ENCODE assay signal across 29 cellular contexts in the genomic region with DNA sequence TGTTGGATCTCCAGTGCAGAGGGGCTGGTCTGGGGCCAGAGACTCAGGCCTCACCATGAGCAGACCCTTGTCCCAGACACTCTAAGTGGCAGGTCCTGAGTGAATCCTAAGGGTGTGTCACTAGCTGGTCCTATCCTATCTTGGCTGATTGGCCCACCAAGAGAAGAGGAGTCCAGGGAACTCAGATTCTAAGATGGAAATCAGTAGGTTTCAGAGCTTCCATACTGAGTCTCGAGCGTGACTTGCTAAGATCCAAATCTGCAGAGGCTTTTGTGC. TPM values are rescaled to one million over a fixed set of nuclear protein-coding genes. Genes with fewer than 3 reads are reported as not detected.
DNase-seq lines count a peak whose midpoint lies in the region; ATAC-seq, FAIRE-seq and TF ChIP-seq lines count a peak whose summit lies in the region.
"Had no signal": no experiment of that assay in that cellular context is flagged by ENCODE, and none has a peak within 500 bp of the region (broad histone marks: within the 10 kb centered on the region; RNA-seq: fewer than 3 reads in every experiment).

No MANE protein-coding gene starts in this region.

- TF ChIP-seq CTCF in DOHH2 (IDR thresholded peaks at IDR 0.05; ENCODE audit: low read depth, low read length, poor library complexity, severe bottlenecking) (no peak), MM.1S (IDR thresholded peaks at IDR 0.05; ENCODE audit: low read length) (no peak), PC-9 (conservative IDR thresholded peaks at IDR 0.05) (no peak)

- H3K27me3 ChIP-seq in DOHH2 (ENCODE audit: control insufficient read depth, low read length) (no peaks in the 10 kb centered on the region), MM.1S (replicated peaks; ENCODE audit: insufficient read depth, low read length) (no peaks in the 10 kb centered on the region), neuronal stem cell (ENCODE audit: control insufficient read depth in 3 of 3, insufficient read depth in 3 of 3, low read depth in 1 of 3, low read length in 3 of 3) (peaks cover 0 to 2% (median 0%) of the 10 kb centered on the region in 3 experiments), PC-9 (ENCODE audit: insufficient read depth, low read depth) (no peaks in the 10 kb centered on the region)
- H3K27me3 ChIP-seq: brain microvascular endothelial cell, esophagus muscularis mucosa, ovary, uterus had no signal

- H3F3A ChIP-seq in DOHH2 (ENCODE audit: control insufficient read depth, insufficient read depth) (peaks cover 28% of the 10 kb centered on the region; the same call in 1 of the 2 replicates), MM.1S (ENCODE audit: insufficient read depth, low read length) (peaks cover 49% of the 10 kb centered on the region), PC-9 (ENCODE audit: insufficient read depth, low read depth) (no peaks in the 10 kb centered on the region)

- peaks cover 18% of the 10 kb centered on the region for H3K4me1 Mint-ChIP-seq in activated T-cell treated with anti-CD3 and anti-CD28 coated beads, Interleukin-2, amount 50 U/mL, for 4 hours (ENCODE audit: low read depth)
- H3K4me1 Mint-ChIP-seq: H9, WTC11 had no signal

- H3K27ac ChIP-seq in DOHH2 (ENCODE audit: low read depth, low read length): peak overlapping the region; percentile 41
- H3K27ac ChIP-seq in MM.1S (ENCODE audit: low read length): peak overlapping the region; percentile 100
- H3K27ac ChIP-seq in neuronal stem cell (replicated peaks; ENCODE audit: low read length): no peak overlapping the region
- no peak overlapping the region for H3K27ac ChIP-seq in PC-9
- H3K27ac ChIP-seq: brain microvascular endothelial cell, esophagus muscularis mucosa, ovary, SK-N-MC, thoracic aorta, uterus had no signal

- no CpG with 5 or more reads among the region's 2 CpGs for WGBS in neuronal stem cell (ENCODE audit: extremely low coverage in 2 of 2, insufficient read length in 2 of 2, insufficient replicate concordance in 1 of 2), 2 donors

- no peak overlapping the region for H3K14ac ChIP-seq in neuronal stem cell (ENCODE audit: low read length)

- no peak overlapping the region for H4K8ac ChIP-seq in neuronal stem cell (ENCODE audit: low read depth, low read length)

- peak overlapping the region; percentile 1 for H3K18ac ChIP-seq in neuronal stem cell (ENCODE audit: low read length)

- no peak overlapping the region for H2BK120ac ChIP-seq in neuronal stem cell (ENCODE audit: low read depth, low read length)

- no peak overlapping the region for H2BK15ac ChIP-seq in neuronal stem cell (ENCODE audit: low read length)

- H2BK12ac ChIP-seq in neuronal stem cell (ENCODE audit: low read length): no peak overlapping the region

- no peaks in the 10 kb centered on the region for H3K9me2 ChIP-seq in DOHH2 (replicated peaks; ENCODE audit: control insufficient read depth, low read length)
- no peaks in the 10 kb centered on the region for H3K9me2 ChIP-seq in MM.1S (replicated peaks; ENCODE audit: insufficient read depth, low read length)
- no peaks in the 10 kb centered on the region for H3K9me2 ChIP-seq in PC-9 (ENCODE audit: insufficient read depth)

- H2AFZ ChIP-seq in MM.1S (ENCODE audit: low read length): no peak overlapping the region
- no peak overlapping the region for H2AFZ ChIP-seq in neuronal stem cell (ENCODE audit: low read length)
- H2AFZ ChIP-seq in PC-9: no peak overlapping the region

- no peak for FAIRE-seq in GM12892 (lab: Jason Lieb, UNC)
- FAIRE-seq: endometrium had no signal

- CTCF ChIA-PET in PC-9 (lab: Charles Lee): no interaction called here

- no peaks in the 10 kb centered on the region for H3K79me1 ChIP-seq in neuronal stem cell (ENCODE audit: low read depth, low read length)

- H3K27me3 Mint-ChIP-seq in activated T-cell treated with anti-CD3 and anti-CD28 coated beads, Interleukin-2, amount 50 U/mL, for 4 hours (ENCODE audit: low read depth): no peaks in the 10 kb centered on the region

- H2BK5ac ChIP-seq in neuronal stem cell (ENCODE audit: low read length): no peak overlapping the region

- POLR2A ChIA-PET in PC-9 (lab: Charles Lee; ENCODE audit: unreplicated experiment): no interaction called here

- no peak overlapping the region for H2AK5ac ChIP-seq in neuronal stem cell (ENCODE audit: low read depth, low read length)

- no peak overlapping the region for H4K91ac ChIP-seq in neuronal stem cell (ENCODE audit: low read depth, low read length, poor library complexity)

- H3K4ac ChIP-seq in neuronal stem cell (ENCODE audit: low read length): no peak overlapping the region

- 0 out of 2 replicates have a peak, but pooled peaks have one; percentile 26 for TF ChIP-seq POLR2A in GM12892 (IDR thresholded peaks at IDR 0.05; ENCODE audit: low read depth, low read length)

- peak overlapping the region; percentile 93 for H3K4me2 ChIP-seq in DOHH2 (ENCODE audit: low read length)
- H3K4me2 ChIP-seq in MM.1S (ENCODE audit: low read depth, low read length): peak overlapping the region; percentile 84; the same call in 1 of the 2 replicates
- no peak overlapping the region for H3K4me2 ChIP-seq in neuronal stem cell (ENCODE audit: insufficient read depth, low read length, poor library complexity, severe bottlenecking)
- no peak overlapping the region for H3K4me2 ChIP-seq in PC-9

- peaks cover 100% of the 10 kb centered on the region for H3K79me2 ChIP-seq in DOHH2 (ENCODE audit: control insufficient read depth, low read length)
- peaks cover 92% of the 10 kb centered on the region for H3K79me2 ChIP-seq in MM.1S (ENCODE audit: low read length)
- H3K79me2 ChIP-seq in PC-9 (ENCODE audit: low read depth): no peaks in the 10 kb centered on the region

- no peak for ATAC-seq in activated T-cell treated with anti-CD3 and anti-CD28 coated beads, Interleukin-2, amount 50 U/mL, for 4 hours
- ATAC-seq: activated T-cell treated with anti-CD3 and anti-CD28 coated beads, Interleukin-2, amount 50 U/mL, for 72 hours; PC-3; WTC11 had no signal

- H3K4me1 ChIP-seq in DOHH2 (ENCODE audit: control insufficient read depth, low read length) (peaks cover 97% of the 10 kb centered on the region), MM.1S (ENCODE audit: low read length) (peaks cover 93% of the 10 kb centered on the region), neuronal stem cell (ENCODE audit: control insufficient read depth in 2 of 2, insufficient read depth in 1 of 2, low read depth in 1 of 2, low read length in 2 of 2) (no peaks in the 10 kb centered on the region), PC-9 (replicated peaks; ENCODE audit: insufficient read depth) (peaks cover under 1% of the 10 kb centered on the region)
- H3K4me1 ChIP-seq: uterus had no signal

- no peak for DNase-seq in GM12892 (ENCODE audit: insufficient read length)
- DNase-seq in MM.1S: no peak
- no peak for DNase-seq in neuronal stem cell (ENCODE audit: low spot score)
- no peak for DNase-seq in PC-9
- no peak for DNase-seq in GM19240 (ENCODE audit: insufficient read length, low spot score)
- no peak for DNase-seq in activated T-cell treated with anti-CD3 and anti-CD28 coated beads, Interleukin-2, amount 50 U/mL, for 4 hours
- DNase-seq: activated CD4-positive, alpha-beta T cell treated with anti-CD3 and anti-CD28 coated beads, Interleukin-2, amount 50 U/mL, for 4 hours; activated naive CD4-positive, alpha-beta T cell treated with Interleukin-2 at 50 U/mL for 16 hours; activated T-cell treated with anti-CD3 and anti-CD28 coated beads, Interleukin-2, amount 50 U/mL, for 72 hours; brain microvascular endothelial cell; C1 segment of cervical spinal cord; DMS153; foreskin fibroblast; H9; NCI-H146; NCI-H446; ovary; PC-3; stimulated activated naive CD4-positive, alpha-beta T cell treated with Interleukin-2 at 50 U/mL for 16 hours; uterus had no signal

- peaks cover 99% of the 10 kb centered on the region for H3K36me3 ChIP-seq in DOHH2 (ENCODE audit: control insufficient read depth, low read length)
- H3K36me3 ChIP-seq in MM.1S (replicated peaks; ENCODE audit: insufficient read depth, low read length): peaks cover 23% of the 10 kb centered on the region
- H3K36me3 ChIP-seq in neuronal stem cell (replicated peaks in 1 of 2; ENCODE audit: control insufficient read depth in 2 of 2, insufficient read depth in 2 of 2, low read length in 2 of 2): no peaks in the 10 kb centered on the region
- no peaks in the 10 kb centered on the region for H3K36me3 ChIP-seq in PC-9 (ENCODE audit: low read depth)
- H3K36me3 ChIP-seq: brain microvascular endothelial cell, esophagus muscularis mucosa, ovary, thoracic aorta, uterus had no signal

- no peak overlapping the region; the same call in 1 of the 2 replicates for H3K9ac ChIP-seq in MM.1S (ENCODE audit: low read length)
- no peak overlapping the region for H3K9ac ChIP-seq in neuronal stem cell (ENCODE audit: low read depth, low read length, poor library complexity)

- peak overlapping the region; percentile 38 for H3K4me3 ChIP-seq in DOHH2 (ENCODE audit: low read length)
- H3K4me3 ChIP-seq in MM.1S (ENCODE audit: low read length): no peak overlapping the region
- no peak overlapping the region for H3K4me3 ChIP-seq in neuronal stem cell (ENCODE audit: low read length in 2 of 2)
- H3K4me3 ChIP-seq in PC-9: no peak overlapping the region
- H3K4me3 ChIP-seq: esophagus muscularis mucosa, ovary, SK-N-MC, thoracic aorta, uterus had no signal

- H3K9me3 Mint-ChIP-seq in activated T-cell treated with anti-CD3 and anti-CD28 coated beads, Interleukin-2, amount 50 U/mL, for 4 hours: no peaks in the 10 kb centered on the region
- H3K9me3 Mint-ChIP-seq: activated T-cell treated with anti-CD3 and anti-CD28 coated beads, Interleukin-2, amount 50 U/mL, for 72 hours; H9 had no signal

- no peaks in the 10 kb centered on the region for H3K9me3 ChIP-seq in DOHH2 (ENCODE audit: control insufficient read depth, insufficient read depth, low read length)
- no peaks in the 10 kb centered on the region for H3K9me3 ChIP-seq in MM.1S (replicated peaks; ENCODE audit: insufficient read depth, low read length)
- no peaks in the 10 kb centered on the region for H3K9me3 ChIP-seq in neuronal stem cell (replicated peaks in 1 of 2; ENCODE audit: control insufficient read depth in 2 of 2, insufficient read depth in 1 of 2, low read depth in 1 of 2, low read length in 2 of 2)
- peaks cover 3% of the 10 kb centered on the region; the same call in 1 of the 2 replicates for H3K9me3 ChIP-seq in PC-9 (ENCODE audit: insufficient read depth, low read depth)
- H3K9me3 ChIP-seq: esophagus muscularis mucosa, ovary, thoracic aorta, uterus had no signal

- intact Hi-C loops in PC-9 (cut with micrococcal nuclease; ENCODE audit: unreplicated experiment): loop anchor here (10.0 kb wide), 1 partner anchor 63 kb away; no protein-coding TSS in a partner anchor

- no peaks in the 10 kb centered on the region for H3K36me3 Mint-ChIP-seq in activated T-cell treated with anti-CD3 and anti-CD28 coated beads, Interleukin-2, amount 50 U/mL, for 4 hours (ENCODE audit: insufficient read depth)
- H3K36me3 Mint-ChIP-seq: WTC11 had no signal

- H4K20me1 ChIP-seq in DOHH2 (ENCODE audit: control insufficient read depth, insufficient read depth, low read depth, low read length): peaks cover 77% of the 10 kb centered on the region
- H4K20me1 ChIP-seq in MM.1S (ENCODE audit: insufficient read depth, low read length): no peaks in the 10 kb centered on the region
- no peaks in the 10 kb centered on the region for H4K20me1 ChIP-seq in PC-9 (ENCODE audit: insufficient read depth)

- BruUV-seq in PC-9 (replicated peaks; lab: Mats Ljungman, UMichigan): no TSS peak

- no peak overlapping the region for H3K4me3 Mint-ChIP-seq in activated T-cell treated with anti-CD3 and anti-CD28 coated beads, Interleukin-2, amount 50 U/mL, for 4 hours
- H3K4me3 Mint-ChIP-seq: activated T-cell treated with anti-CD3 and anti-CD28 coated beads, Interleukin-2, amount 50 U/mL, for 72 hours; H9; WTC11 had no signal

- H3K23ac ChIP-seq in neuronal stem cell (ENCODE audit: low read depth, low read length, poor library complexity): no peak overlapping the region

RNA-seq across cellular contexts. Expression of gene POU2AF1, which starts 10.9 kb away (rescaled TPM):
- 151 TPM for polyA plus RNA-seq in GM12892 (2012; ENCODE audit: missing spikeins)
- polyA plus RNA-seq in neuronal stem cell (2013, experiment 1 of 2): not detected
- not detected for polyA plus RNA-seq in neuronal stem cell (2013, experiment 2 of 2)
- 0.37 TPM in 1 of 2 replicates, not detected in the other for total RNA-seq in PC-9 (2021)
- 10 to 100 TPM in 1 of 3 donors, 1 to 10 TPM in 2; 4.3 to 10.8 (median 7.5) TPM for total RNA-seq in activated T-cell treated with anti-CD3 and anti-CD28 coated beads, Interleukin-2, amount 50 U/mL, for 4 hours
- total RNA-seq: dermis microvascular lymphatic vessel endothelial cell, H9, LHCN-M2, PC-3, thoracic aorta had no signal
- polyA plus RNA-seq: neural cell had no signal

Comparison
In these comparisons a context has a peak if more than half of its experiments do, and no peak if none do; other contexts are left out.
1. H3K27ac ChIP-seq: peak in DOHH2 (single experiment) and MM.1S (single experiment); none in neuronal stem cell (single experiment) and PC-9 (single experiment).
2. H3K4me2 ChIP-seq: peak in DOHH2 (single experiment) and MM.1S (single experiment); none in neuronal stem cell (single experiment) and PC-9 (single experiment).